In the genomic region with DNA sequence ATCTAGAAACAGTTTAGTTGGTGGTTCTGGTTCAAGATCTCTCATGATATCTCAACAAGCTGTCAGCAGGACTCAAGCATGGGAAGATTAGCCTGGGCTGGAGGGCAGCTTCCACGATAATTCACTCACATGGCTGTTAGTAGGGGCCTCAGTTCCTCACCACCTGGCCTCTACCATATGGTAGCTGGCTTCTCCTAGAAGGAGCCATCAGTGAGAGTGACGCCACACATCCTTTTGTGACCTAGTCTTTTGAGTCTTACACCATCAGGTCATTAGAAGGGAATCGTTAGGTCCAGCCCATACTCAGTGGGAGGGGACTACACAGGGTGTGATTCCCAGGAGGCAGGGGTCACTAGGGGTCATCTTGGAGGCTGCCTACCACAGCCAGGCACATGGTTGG, we compare ENCODE assay signal across 30 cellular contexts.
DNase-seq lines count a peak whose midpoint lies in the region; ATAC-seq, FAIRE-seq and TF ChIP-seq lines count a peak whose summit lies in the region.
"Had no signal": no experiment of that assay in that cellular context is flagged by ENCODE, and none has a peak within 500 bp of the region (broad histone marks: within the 10 kb centered on the region; RNA-seq: fewer than 3 reads in every experiment).

No MANE protein-coding gene starts in this region.

- H3K27ac ChIP-seq in HEK293 (ENCODE audit: extremely low read depth, low read depth, low read length) (no peak overlapping the region), H1 (ENCODE audit: low read depth, low read length) (no peak overlapping the region), thyroid gland (no peak overlapping the region), tibial artery (no peak overlapping the region), ovary (no peak overlapping the region)
- H3K27ac ChIP-seq: A549; BLaER1 treated with 17β-estradiol and CSF1 and Interleukin-3, amounts not matched to agents 10 nM and 100 nM; SJSA1 had no signal

- TF ChIP-seq EP300 in H1 (IDR thresholded peaks at IDR 0.05; ENCODE audit: borderline replicate concordance in 1 of 2, low read depth in 2 of 2, low read length in 2 of 2) (no peak), ovary (IDR thresholded peaks at IDR 0.05) (no peak)

- H2BK20ac ChIP-seq in H1 (ENCODE audit: low read length), result no peak overlapping the region

- TF ChIP-seq CTCF in HEK293 (tag by site-specific recombination; IDR thresholded peaks at IDR 0.05), result no peak
- no peak for TF ChIP-seq CTCF in H1 (IDR thresholded peaks at IDR 0.05; ENCODE audit: control extremely low read depth in 1 of 3, insufficient read depth in 1 of 3, low read depth in 1 of 3, low read length in 3 of 3)
- TF ChIP-seq CTCF in thyroid gland (IDR thresholded peaks at IDR 0.05), result no peak
- no peak for TF ChIP-seq CTCF in tibial artery (IDR thresholded peaks at IDR 0.05)
- TF ChIP-seq CTCF in ovary (IDR thresholded peaks at IDR 0.05), result no peak

- no peaks in the 10 kb centered on the region for H3K36me3 ChIP-seq in HEK293 (ENCODE audit: control insufficient read depth in 2 of 2, insufficient read depth in 1 of 2, low read length in 2 of 2)
- no peaks in the 10 kb centered on the region; a peak in 1 of 8 replicates for H3K36me3 ChIP-seq in H1 (ENCODE audit: control insufficient read depth in 2 of 4, insufficient read depth in 4 of 4, low read length in 3 of 4)
- no peaks in the 10 kb centered on the region for H3K36me3 ChIP-seq in thyroid gland
- H3K36me3 ChIP-seq in tibial artery, result no peaks in the 10 kb centered on the region
- H3K36me3 ChIP-seq in ovary, result no peaks in the 10 kb centered on the region
- H3K36me3 ChIP-seq: BLaER1 treated with 17β-estradiol and CSF1 and Interleukin-3, amounts not matched to agents 10 nM and 100 nM; SJSA1 had no signal

- H2AK5ac ChIP-seq in H1 (ENCODE audit: low read depth, low read length), result no peak overlapping the region

- FAIRE-seq in H1 (lab: Jason Lieb, UNC), result no peak
- FAIRE-seq: A549, D721Med, GM12878, HTR-8/SVneo had no signal

- no peak overlapping the region for H3K4me2 ChIP-seq in H1 (ENCODE audit: insufficient read depth in 1 of 2, low read depth in 2 of 2, low read length in 2 of 2)
- H3K4me2 ChIP-seq: A549; BLaER1 treated with 17β-estradiol and CSF1 and Interleukin-3, amounts not matched to agents 10 nM and 100 nM had no signal

- POLR2A ChIA-PET in HEK293 (lab: Yijun Ruan, JAX) (no interaction called here), H1 (lab: Charles Lee; ENCODE audit: partially characterized antibody) (no interaction called here)

- H2BK120ac ChIP-seq in H1 (replicated peaks; ENCODE audit: low read depth, low read length), result no peak overlapping the region

- H3K14ac ChIP-seq in H1 (ENCODE audit: insufficient read length), result no peak overlapping the region

- no peak overlapping the region for H3K23ac ChIP-seq in H1 (ENCODE audit: insufficient read length)

- WGBS in H1 (ENCODE audit: extremely low coverage in 1 of 2, insufficient coverage in 1 of 2, insufficient read length in 1 of 2, insufficient replicate concordance in 2 of 2, low coverage in 1 of 2, low lambda C conversion rate in 2 of 2, missing lambda C conversion rate in 1 of 2), 2 experiments, result 87% methylated on average over 3 of the region's 3 CpGs; no CpG with 5 or more reads in 1 of the 2 experiments
- WGBS in thyroid gland, 2 donors, result 67 to 74% methylated on average over 1 to 3 of the region's 3 CpGs
- WGBS in ovary, 3 donors, result 15 to 31% (median 20%) methylated on average over 3 of the region's 3 CpGs

- H3K9me3 ChIP-seq in HEK293 (ENCODE audit: control insufficient read depth, insufficient read depth, low read depth, low read length) (no peaks in the 10 kb centered on the region), H1 (ENCODE audit: insufficient read depth in 2 of 2, low read depth in 1 of 2, low read length in 1 of 2) (no peaks in the 10 kb centered on the region; a peak in 1 of 4 replicates), thyroid gland (no peaks in the 10 kb centered on the region), tibial artery (peaks cover 0 to 5% (median 0%) of the 10 kb centered on the region in 3 donors), ovary (no peaks in the 10 kb centered on the region)
- H3K9me3 ChIP-seq: A549, SJSA1 had no signal

- no peak overlapping the region for H2BK5ac ChIP-seq in H1 (ENCODE audit: low read depth, low read length)

- no peak overlapping the region for H3K4me3 ChIP-seq in HEK293 (ENCODE audit: low read depth, low read length)
- no peak overlapping the region for H3K4me3 ChIP-seq in H1 (ENCODE audit: extremely low read depth in 1 of 4, insufficient read depth in 2 of 4, low read depth in 3 of 4, low read length in 4 of 4)
- no peak overlapping the region for H3K4me3 ChIP-seq in thyroid gland (replicated peaks in 1 of 3)
- no peak overlapping the region for H3K4me3 ChIP-seq in tibial artery
- no peak overlapping the region for H3K4me3 ChIP-seq in ovary
- H3K4me3 ChIP-seq: A549; BLaER1 treated with 17β-estradiol and CSF1 and Interleukin-3, amounts not matched to agents 10 nM and 100 nM; GM12878; SJSA1 had no signal

- H3K4me1 ChIP-seq in HEK293 (ENCODE audit: control insufficient read depth, insufficient read depth, low read length), result no peaks in the 10 kb centered on the region
- H3K4me1 ChIP-seq in H1 (replicated peaks in 1 of 4; ENCODE audit: control insufficient read depth in 3 of 4, insufficient read depth in 4 of 4, low read length in 3 of 4), result no peaks in the 10 kb centered on the region
- H3K4me1 ChIP-seq in thyroid gland, result no peaks in the 10 kb centered on the region
- H3K4me1 ChIP-seq in tibial artery, result no peaks in the 10 kb centered on the region
- no peaks in the 10 kb centered on the region for H3K4me1 ChIP-seq in ovary (ENCODE audit: insufficient read depth)
- H3K4me1 ChIP-seq: A549, SJSA1 had no signal

- H3K79me1 ChIP-seq in H1 (ENCODE audit: low read depth, low read length), result no peaks in the 10 kb centered on the region

- H2AFZ ChIP-seq in H1 (ENCODE audit: low read length), result 0 out of 2 replicates have a peak overlapping the region, but pooled peaks have one; percentile 52

- DNase-seq in NCI-H524 treated with DMSO at 0.1 percent for 48 hours (lab: John Stamatoyannopoulos, UW) (peak; percentile 18), H1 (ENCODE audit: low read depth in 1 of 2, low spot score in 2 of 2) (no peak), thyroid gland (no peak), tibial artery (no peak), ovary (no peak)
- DNase-seq: AML-193; CD4-positive, alpha-beta T cell; DMS79; EL; GDM1; KG1; MM.1S; NCI-H1048; NCI-H1417; NCI-H1694; NCI-H2029 treated with DMSO at 0.1 percent for 48 hours; NCI-H226; NCI-H510A treated with DMSO at 0.1 percent for 48 hours; Right ventricle myocardium superior; RPMI8226; T-helper 1 cell had no signal

- CTCF ChIA-PET in HEK293 (lab: Yijun Ruan, JAX) (interaction anchor here (0.6 to 0.7 kb wide), 2 partner anchors 206 to 520 kb away, joined by 3 read pairs; no protein-coding TSS in a partner anchor), H1 (lab: Charles Lee; ENCODE audit: partially characterized antibody) (interaction anchor here (1.4 kb wide), 1 partner anchor 33 kb away, joined by 4 read pairs; no protein-coding TSS in a partner anchor)

- no peak for ATAC-seq in HG03139 (IDR thresholded peaks at IDR 0.05; ENCODE audit: unreplicated experiment)
- ATAC-seq: A549, GM12878, HCT116 had no signal

- no peak overlapping the region for H3K9ac ChIP-seq in H1 (replicated peaks in 1 of 4; ENCODE audit: extremely low read depth in 1 of 4, low read depth in 3 of 4, low read length in 3 of 4)
- H3K9ac ChIP-seq: BLaER1 treated with 17β-estradiol and CSF1 and Interleukin-3, amounts not matched to agents 10 nM and 100 nM had no signal

- no peak overlapping the region for H4K8ac ChIP-seq in H1 (ENCODE audit: extremely low read depth, insufficient read depth, low read length)

- no peaks in the 10 kb centered on the region for H3K79me2 ChIP-seq in H1 (ENCODE audit: control insufficient read depth in 1 of 2, insufficient read depth in 2 of 2, low read length in 2 of 2)

- no peak overlapping the region for H3K18ac ChIP-seq in H1 (ENCODE audit: extremely low read depth, low read length)

- no peak for TF ChIP-seq RAD21 in H1 (IDR thresholded peaks at IDR 0.05 in 1 of 2, conservative IDR thresholded peaks at IDR 0.05 in 1 of 2; ENCODE audit: low read depth in 2 of 2, low read length in 2 of 2)

- intact Hi-C loops in thyroid gland (cut with DNase I), result no loop called here
- intact Hi-C loops in tibial artery (cut with DNase I; ENCODE audit: low total_unique reads), result no loop called here
- intact Hi-C loops in ovary (cut with DNase I), result no loop called here

- no peak overlapping the region for H2BK12ac ChIP-seq in H1 (ENCODE audit: low read depth, low read length)

- no peak overlapping the region for H3K56ac ChIP-seq in H1 (replicated peaks; ENCODE audit: insufficient read length, low read depth, low read length)

- H3K23me2 ChIP-seq in H1 (ENCODE audit: low read depth, low read length), result no peaks in the 10 kb centered on the region

- no peak overlapping the region for H4K5ac ChIP-seq in H1 (ENCODE audit: insufficient read length, low read depth, low read length)

- TF ChIP-seq POLR2A in H1 (IDR thresholded peaks at IDR 0.05; ENCODE audit: control extremely low read depth in 1 of 2, low read depth in 2 of 2, low read length in 2 of 2) (no peak), thyroid gland (IDR thresholded peaks at IDR 0.05) (no peak), ovary (IDR thresholded peaks at IDR 0.05) (no peak)

- no peak overlapping the region for H3K4ac ChIP-seq in H1 (replicated peaks; ENCODE audit: insufficient read length, low read depth, low read length)

- no peak overlapping the region for H2BK15ac ChIP-seq in H1 (ENCODE audit: low read length)

- H4K20me1 ChIP-seq in H1 (replicated peaks in 1 of 2; ENCODE audit: control insufficient read depth in 1 of 2, insufficient read depth in 2 of 2, low read length in 2 of 2), result no peaks in the 10 kb centered on the region
- H4K20me1 ChIP-seq: BLaER1 treated with 17β-estradiol and CSF1 and Interleukin-3, amounts not matched to agents 10 nM and 100 nM had no signal

- H4K91ac ChIP-seq in H1 (replicated peaks; ENCODE audit: insufficient read length, low read length), result no peak overlapping the region

- H3K27me3 ChIP-seq in H1 (replicated peaks in 1 of 4; ENCODE audit: control insufficient read depth in 3 of 4, extremely low read depth in 1 of 4, insufficient read depth in 3 of 4, low read length in 3 of 4) (peaks cover 0 to 1% (median 0%) of the 10 kb centered on the region in 4 experiments; a peak in 1 of 7 replicates), thyroid gland (no peaks in the 10 kb centered on the region), tibial artery (no peaks in the 10 kb centered on the region), ovary (no peaks in the 10 kb centered on the region)
- H3K27me3 ChIP-seq: BLaER1 treated with 17β-estradiol and CSF1 and Interleukin-3, amounts not matched to agents 10 nM and 100 nM; SJSA1 had no signal

TF ChIP-seq in HEK293, 187 proteins besides CTCF, POLR2A, EP300 and RAD21:
- peak; percentile 32; the same call in 1 of the 2 replicates for TF ChIP-seq MZF1 (tag by site-specific recombination; IDR thresholded peaks at IDR 0.05; ENCODE audit: borderline replicate concordance)
- TF ChIP-seq ZNF404 (tag by site-specific recombination; IDR thresholded peaks at IDR 0.05), result no peak
TF ChIP-seq in HEK293: peak in this region for 1.

TF ChIP-seq in H1, 55 proteins besides CTCF, POLR2A, EP300 and RAD21 (continues in another document):
- TF ChIP-seq POU5F1 (IDR thresholded peaks at IDR 0.05; ENCODE audit: low read depth, low read length) (no peak), CHD1 (IDR thresholded peaks at IDR 0.05; ENCODE audit: low read depth, low read length) (no peak)
